Comparison of ENCODE assay signal across 11 cellular contexts in the genomic region with DNA sequence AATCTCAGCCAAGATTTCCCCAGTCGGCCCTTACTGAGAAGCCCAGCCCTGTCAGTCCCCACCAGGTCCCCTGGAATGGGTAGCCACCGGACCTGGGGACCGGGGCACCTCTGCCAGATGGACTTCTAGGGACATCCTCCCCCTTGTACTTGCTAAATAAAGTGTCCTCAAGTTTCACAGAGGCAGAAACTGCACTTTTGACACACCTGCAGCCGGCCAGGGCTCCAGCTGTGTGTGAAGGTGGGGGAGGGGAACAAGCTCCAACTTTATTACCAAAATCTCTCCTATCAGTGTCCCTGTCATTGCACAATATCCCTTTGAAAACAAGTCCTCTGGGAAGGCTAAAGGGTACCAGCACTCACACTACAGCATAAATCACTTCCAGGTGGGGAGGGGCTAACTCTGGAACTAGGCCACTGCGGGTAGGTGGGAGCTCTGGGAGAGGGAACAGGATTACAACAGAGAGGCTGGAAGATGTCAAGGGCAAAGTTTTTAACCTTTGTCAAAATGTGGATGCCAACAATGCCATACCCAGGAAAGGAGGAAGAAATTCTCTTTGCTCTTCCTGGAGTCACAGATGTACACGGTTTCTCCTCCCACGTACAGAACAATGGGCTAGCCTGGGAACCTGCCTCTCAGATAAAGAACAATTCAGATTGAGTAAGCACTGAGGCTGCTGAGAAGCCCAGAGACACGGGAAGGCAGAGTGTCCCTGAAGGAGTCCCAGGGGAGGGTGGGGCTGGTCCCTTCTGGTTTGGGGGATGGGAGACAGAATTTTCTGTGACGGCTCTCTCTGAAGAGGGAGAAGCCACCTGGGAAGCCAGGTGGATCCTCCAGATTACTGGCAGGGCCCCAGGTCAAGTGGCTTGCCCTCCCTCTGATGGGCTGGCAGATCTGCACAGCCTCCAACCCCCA. TPM values are rescaled to one million over a fixed set of nuclear protein-coding genes. Genes with fewer than 3 reads are reported as not detected.
DNase-seq lines count a peak whose midpoint lies in the region; ATAC-seq, FAIRE-seq and TF ChIP-seq lines count a peak whose summit lies in the region.
"Had no signal": no experiment of that assay in that cellular context is flagged by ENCODE, and none has a peak within 500 bp of the region (broad histone marks: within the 10 kb centered on the region; RNA-seq: fewer than 3 reads in every experiment).

No MANE protein-coding gene starts in this region.

- H3K27me3 ChIP-seq in breast epithelium: no peaks in the 10 kb centered on the region
- H3K27me3 ChIP-seq in prostate gland (replicated peaks; ENCODE audit: insufficient read depth): no peaks in the 10 kb centered on the region
- H3K27me3 ChIP-seq in effector memory CD4-positive, alpha-beta T cell (replicated peaks; ENCODE audit: control insufficient read depth, insufficient read depth, low read length, poor library complexity, severe bottlenecking): no peaks in the 10 kb centered on the region

- FAIRE-seq in urothelium cell line (lab: Jason Lieb, UNC): no peak
- FAIRE-seq: islet of Langerhans had no signal

- H3K27me3 Mint-ChIP-seq in activated T-cell treated with anti-CD3 and anti-CD28 coated beads, Interleukin-2, amount 50 U/mL, for 72 hours (ENCODE audit: low read depth): peaks cover 8% of the 10 kb centered on the region

- H3K27ac ChIP-seq in breast epithelium (peak overlapping the region; percentile 92 to 94), prostate gland (peak overlapping the region; percentile 71 to 86)
- no peak overlapping the region for H3K27ac ChIP-seq in effector memory CD4-positive, alpha-beta T cell (ENCODE audit: insufficient read depth, low read length, poor library complexity, severe bottlenecking)

- peak overlapping the region in 1 of 3 donors; percentile 29 for H3K4me3 ChIP-seq in breast epithelium
- H3K4me3 ChIP-seq in prostate gland: no peak overlapping the region
- no peak overlapping the region for H3K4me3 ChIP-seq in effector memory CD4-positive, alpha-beta T cell (ENCODE audit: insufficient read depth, low read depth, low read length, poor library complexity, severe bottlenecking)

- H3K9me3 Mint-ChIP-seq in activated T-cell treated with anti-CD3 and anti-CD28 coated beads, Interleukin-2, amount 50 U/mL, for 72 hours: no peaks in the 10 kb centered on the region

- no peak for TF ChIP-seq POLR2A in breast epithelium (IDR thresholded peaks at IDR 0.05)
- no peak for TF ChIP-seq POLR2A in prostate gland (IDR thresholded peaks at IDR 0.05)

- WGBS in prostate gland: 40% methylated on average over 9 of the region's 9 CpGs

- TF ChIP-seq CTCF in breast epithelium (IDR thresholded peaks at IDR 0.05) (no peak), prostate gland (IDR thresholded peaks at IDR 0.05) (no peak)

- peak; percentile 62 for ATAC-seq in GM18868 (IDR thresholded peaks at IDR 0.05; ENCODE audit: unreplicated experiment)
- no peak for ATAC-seq in activated T-cell treated with anti-CD3 and anti-CD28 coated beads, Interleukin-2, amount 50 U/mL, for 72 hours (replicated peaks in 1 of 2)
- ATAC-seq in GM21737 (IDR thresholded peaks at IDR 0.05; ENCODE audit: unreplicated experiment): no peak

- H3K27ac Mint-ChIP-seq in activated T-cell treated with anti-CD3 and anti-CD28 coated beads, Interleukin-2, amount 50 U/mL, for 72 hours: no peak overlapping the region

- no peaks in the 10 kb centered on the region for H3K36me3 Mint-ChIP-seq in activated T-cell treated with anti-CD3 and anti-CD28 coated beads, Interleukin-2, amount 50 U/mL, for 72 hours (ENCODE audit: insufficient read depth in 2 of 2)

- H3K9me3 ChIP-seq in breast epithelium (no peaks in the 10 kb centered on the region), prostate gland (no peaks in the 10 kb centered on the region)
- no peaks in the 10 kb centered on the region for H3K9me3 ChIP-seq in effector memory CD4-positive, alpha-beta T cell (ENCODE audit: control insufficient read depth, low read length)

- intact Hi-C loops in breast epithelium (cut with DNase I; ENCODE audit: low total_unique reads): no loop called here
- intact Hi-C loops in prostate gland (cut with DNase I): no loop called here

- H3K4me1 Mint-ChIP-seq in activated T-cell treated with anti-CD3 and anti-CD28 coated beads, Interleukin-2, amount 50 U/mL, for 72 hours (ENCODE audit: low read depth): no peaks in the 10 kb centered on the region

- DNase-seq in NCI-H1105 (lab: John Stamatoyannopoulos, UW): peak; percentile 79
- DNase-seq in breast epithelium (ENCODE audit: low spot score in 2 of 2): no peak
- DNase-seq in prostate gland (ENCODE audit: low spot score): peak; percentile 58
- DNase-seq in activated T-cell treated with anti-CD3 and anti-CD28 coated beads, Interleukin-2, amount 50 U/mL, for 72 hours: no peak
- DNase-seq in effector memory CD4-positive, alpha-beta T cell: no peak
- DNase-seq in urothelium cell line (ENCODE audit: low spot score): no peak
- DNase-seq: Kasumi-1, substantia nigra had no signal

- peaks cover 7 to 29% of the 10 kb centered on the region in 2 donors for H3K4me1 ChIP-seq in breast epithelium
- peaks cover 20% of the 10 kb centered on the region for H3K4me1 ChIP-seq in prostate gland (replicated peaks)
- no peaks in the 10 kb centered on the region for H3K4me1 ChIP-seq in effector memory CD4-positive, alpha-beta T cell (ENCODE audit: control insufficient read depth, insufficient read depth, low read length, poor library complexity, severe bottlenecking)

- no peak overlapping the region for H3K4me3 Mint-ChIP-seq in activated T-cell treated with anti-CD3 and anti-CD28 coated beads, Interleukin-2, amount 50 U/mL, for 72 hours

- H3K36me3 ChIP-seq in breast epithelium (no peaks in the 10 kb centered on the region), prostate gland (no peaks in the 10 kb centered on the region)
- H3K36me3 ChIP-seq in effector memory CD4-positive, alpha-beta T cell (ENCODE audit: control insufficient read depth, insufficient read depth, low read length): no peaks in the 10 kb centered on the region

RNA-seq across cellular contexts. Expression of a gene that starts 11.0 kb away (rescaled TPM):
- 10 to 100 TPM in 2 of 3 donors, 1 to 10 TPM in 1; 2.6 to 51.8 (median 38.7) TPM for total RNA-seq in breast epithelium
- 100 to 1,000 TPM; 103 to 167 TPM for total RNA-seq in prostate gland
- total RNA-seq in activated T-cell treated with anti-CD3 and anti-CD28 coated beads, Interleukin-2, amount 50 U/mL, for 72 hours: under 1 TPM; 0.16 to 0.38 TPM

Comparison
In these comparisons a context has a peak if more than half of its experiments do, and no peak if none do; other contexts are left out.
1. DNase-seq: peak in NCI-H1105 (single experiment) and prostate gland (single experiment); none in breast epithelium (0 of 2), activated T-cell treated with anti-CD3 and anti-CD28 coated beads, Interleukin-2, amount 50 U/mL, for 72 hours (0 of 2), effector memory CD4-positive, alpha-beta T cell (0 of 3) and urothelium cell line (single experiment).